8 cellular contexts compared by ENCODE assay signal in genomic region chr22:31829505-31829904, GRCh38.
A peak's percentile ranks its signal among the peaks of the same experiment; 100 is the strongest.
DNase-seq lines count a peak whose midpoint lies in the region; ATAC-seq and TF ChIP-seq lines count a peak whose summit lies in the region.

No MANE protein-coding gene starts in this region.

- H3K36me3 Mint-ChIP-seq in stimulated activated effector memory CD8-positive, alpha-beta T cell treated with anti-CD3 and anti-CD28 coated beads, Interleukin-12 subunit alpha, Interleukin-12 subunit beta, amount 100 ng/mL, for 72 hours, result peaks cover 75% of the 10 kb centered on the region

- DNase-seq in BE2C (peak; percentile 78), KBM-7 (peak; percentile 12), inferior parietal cortex (ENCODE audit: extremely low spot score) (peak; percentile 51), cerebellar nuclear complex (lab: John Stamatoyannopoulos, UW) (no peak), aorta (no peak), ureter (ENCODE audit: low spot score) (no peak)
- peak; percentile 20 for DNase-seq in activated CD8-positive, alpha-beta memory T cell treated with anti-CD3 and anti-CD28 coated beads, Interleukin-2, amount 50 U/mL, for 24 hours (ENCODE audit: extremely low read depth)
- DNase-seq in stimulated activated effector memory CD8-positive, alpha-beta T cell treated with anti-CD3 and anti-CD28 coated beads, Interleukin-12 subunit alpha, Interleukin-12 subunit beta, amount 100 ng/mL, for 72 hours (ENCODE audit: low spot score in 2 of 2), result peak; percentile 24 to 79

- H3K36me3 ChIP-seq in BE2C (no peaks in the 10 kb centered on the region; the same call in 1 of the 2 replicates), aorta (ENCODE audit: control insufficient read depth in 1 of 2, insufficient read depth in 2 of 2, low read length in 1 of 2) (peaks cover 0 to 7% of the 10 kb centered on the region in 2 donors)

- H3K4me1 ChIP-seq in BE2C (peaks cover 7% of the 10 kb centered on the region), aorta (ENCODE audit: control insufficient read depth in 1 of 2, insufficient read depth in 2 of 2, low read length in 2 of 2) (no peaks in the 10 kb centered on the region)

- peak; percentile 99 for ATAC-seq in stimulated activated effector memory CD8-positive, alpha-beta T cell treated with anti-CD3 and anti-CD28 coated beads, Interleukin-12 subunit alpha, Interleukin-12 subunit beta, amount 100 ng/mL, for 72 hours
- ATAC-seq in aorta (ENCODE audit: low FRiP score), result no peak

- intact Hi-C loops in aorta (cut with DNase I), result no loop called here

- no peaks in the 10 kb centered on the region for H3K27me3 ChIP-seq in BE2C
- no peaks in the 10 kb centered on the region for H3K27me3 ChIP-seq in aorta (ENCODE audit: control insufficient read depth in 1 of 2, insufficient read depth in 2 of 2, low read length in 1 of 2)

- no peaks in the 10 kb centered on the region for H3K9me3 Mint-ChIP-seq in stimulated activated effector memory CD8-positive, alpha-beta T cell treated with anti-CD3 and anti-CD28 coated beads, Interleukin-12 subunit alpha, Interleukin-12 subunit beta, amount 100 ng/mL, for 72 hours

- peak overlapping the region; percentile 48 for H3K4me3 Mint-ChIP-seq in stimulated activated effector memory CD8-positive, alpha-beta T cell treated with anti-CD3 and anti-CD28 coated beads, Interleukin-12 subunit alpha, Interleukin-12 subunit beta, amount 100 ng/mL, for 72 hours

- peaks cover 28% of the 10 kb centered on the region for H3K4me1 Mint-ChIP-seq in stimulated activated effector memory CD8-positive, alpha-beta T cell treated with anti-CD3 and anti-CD28 coated beads, Interleukin-12 subunit alpha, Interleukin-12 subunit beta, amount 100 ng/mL, for 72 hours

- H3K4me3 ChIP-seq in BE2C (ENCODE audit: low read depth, low read length), result no peak overlapping the region
- H3K4me3 ChIP-seq in aorta (ENCODE audit: low read length in 2 of 2), result no peak overlapping the region

- H3K9me3 ChIP-seq in BE2C (no peaks in the 10 kb centered on the region), aorta (ENCODE audit: control insufficient read depth, low read length) (no peaks in the 10 kb centered on the region)

- peak overlapping the region; percentile 85 for H3K27ac Mint-ChIP-seq in stimulated activated effector memory CD8-positive, alpha-beta T cell treated with anti-CD3 and anti-CD28 coated beads, Interleukin-12 subunit alpha, Interleukin-12 subunit beta, amount 100 ng/mL, for 72 hours

- in situ Hi-C loops in KBM-7 (cut with MboI; ENCODE audit: low pct_unique_long_range_greater_than_20kb, low sequenced_read_pairs), result no loop called here

- TF ChIP-seq CTCF in BE2C (IDR thresholded peaks at IDR 0.05; ENCODE audit: low read depth, low read length), result no peak

- 70 to 80% methylated on average over 1 of the region's 1 CpG for WGBS in aorta, 2 donors

- H3K27ac ChIP-seq in aorta (ENCODE audit: low read depth in 1 of 2, low read length in 2 of 2), result no peak overlapping the region

Comparison
In these comparisons a context has a peak if more than half of its experiments do, and no peak if none do; other contexts are left out.
1. DNase-seq: peak in BE2C (single experiment), KBM-7 (single experiment), activated CD8-positive, alpha-beta memory T cell treated with anti-CD3 and anti-CD28 coated beads, Interleukin-2, amount 50 U/mL, for 24 hours (single experiment), inferior parietal cortex (single experiment) and stimulated activated effector memory CD8-positive, alpha-beta T cell treated with anti-CD3 and anti-CD28 coated beads, Interleukin-12 subunit alpha, Interleukin-12 subunit beta, amount 100 ng/mL, for 72 hours (2 of 2); none in cerebellar nuclear complex (0 of 2), aorta (0 of 2) and ureter (single experiment).